In the genomic region with DNA sequence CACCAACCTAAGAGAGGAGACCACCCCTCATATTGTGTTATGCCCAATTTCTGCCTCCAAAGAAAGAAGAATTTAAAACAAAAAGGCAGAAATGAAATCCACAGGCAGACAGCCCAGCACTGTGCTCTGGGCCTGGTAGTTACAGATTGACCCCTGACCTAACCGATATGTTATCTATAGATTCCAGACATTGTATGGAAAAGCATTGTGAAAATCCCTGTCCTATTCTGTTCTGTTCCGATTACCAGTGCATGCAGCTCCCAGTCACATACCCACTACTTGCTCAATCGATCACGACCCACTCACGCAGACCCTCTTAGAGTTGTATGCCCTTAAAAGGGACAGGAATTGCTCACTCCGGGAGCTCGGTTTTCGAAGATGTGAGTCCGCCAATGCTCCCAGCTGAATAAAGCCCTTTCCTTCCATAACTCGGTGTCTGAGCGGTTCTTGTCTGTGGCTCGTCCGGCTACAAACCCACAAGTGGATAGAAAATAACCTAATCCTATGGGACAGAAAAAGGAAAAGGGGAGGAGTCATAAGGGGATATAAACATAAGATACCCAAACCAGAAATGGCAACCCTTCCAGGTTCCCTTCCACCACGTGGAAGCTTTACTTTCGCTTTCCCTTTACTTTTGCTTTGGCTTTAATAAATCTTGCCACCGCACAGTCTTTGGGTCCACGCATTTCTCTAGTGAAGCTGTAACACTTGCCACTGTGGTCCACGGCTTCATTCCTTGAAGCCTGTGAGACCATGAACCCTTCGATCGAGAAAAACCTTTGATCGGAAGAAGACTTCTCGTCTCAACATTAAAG, we compare ENCODE assay signal across 9 cellular contexts. TPM values are rescaled to one million over a fixed set of nuclear protein-coding genes. Genes with fewer than 3 reads are reported as not detected.
DNase-seq lines count a peak whose midpoint lies in the region; ATAC-seq lines count a peak whose summit lies in the region.
"Had no signal": no experiment of that assay in that cellular context is flagged by ENCODE, and none has a peak within 500 bp of the region (broad histone marks: within the 10 kb centered on the region; RNA-seq: fewer than 3 reads in every experiment).

No MANE protein-coding gene starts in this region.

- H3K9me3 Mint-ChIP-seq in memory B cell: no peaks in the 10 kb centered on the region

- H3K36me3 ChIP-seq in MG63 (no peaks in the 10 kb centered on the region), H7 (replicated peaks; ENCODE audit: control insufficient read depth, insufficient read depth, low read length) (no peaks in the 10 kb centered on the region)
- H3K36me3 ChIP-seq: pancreas had no signal

- no peaks in the 10 kb centered on the region for H3K9me3 ChIP-seq in MG63
- H3K9me3 ChIP-seq: pancreas had no signal

- H3K4me3 ChIP-seq in MG63 (peak overlapping the region; percentile 8), H7 (ENCODE audit: insufficient read depth, low read depth, low read length) (no peak overlapping the region)
- H3K4me3 ChIP-seq: pancreas had no signal

- DNase-seq in MG63: no peak
- no peak for DNase-seq in memory B cell (ENCODE audit: low spot score in 2 of 2)
- no peak for DNase-seq in H7
- no peak for DNase-seq in COLO829 (ENCODE audit: low spot score)
- no peak for DNase-seq in mesenteric fat pad (ENCODE audit: low spot score)
- no peak for DNase-seq in NCI-H345 treated with DMSO at 0.1 percent for 48 hours (lab: John Stamatoyannopoulos, UW; ENCODE audit: unreplicated experiment)

- peaks cover 4% of the 10 kb centered on the region; the same call in 1 of the 2 replicates for H3K27me3 ChIP-seq in MG63
- peaks cover 14% of the 10 kb centered on the region for H3K27me3 ChIP-seq in H7 (ENCODE audit: control insufficient read depth, insufficient read depth, low read length)
- H3K27me3 ChIP-seq: pancreas had no signal

- peak; percentile 1 for ATAC-seq in GM18858 (IDR thresholded peaks at IDR 0.05; ENCODE audit: unreplicated experiment)
- peak; percentile 6 for ATAC-seq in GM21515 (IDR thresholded peaks at IDR 0.05; ENCODE audit: unreplicated experiment)
- ATAC-seq in memory B cell (ENCODE audit: low read depth): no peak

- H3K27me3 Mint-ChIP-seq in memory B cell: no peaks in the 10 kb centered on the region

- no peaks in the 10 kb centered on the region for H3K36me3 Mint-ChIP-seq in memory B cell

- H3K4me3 Mint-ChIP-seq in memory B cell: peak overlapping the region; percentile 33

- peaks cover 32% of the 10 kb centered on the region for H3K4me1 Mint-ChIP-seq in memory B cell

- peak overlapping the region; percentile 91 for H3K27ac Mint-ChIP-seq in memory B cell

RNA-seq across cellular contexts. Expression of a gene that starts 1.7 kb away (rescaled TPM):
- 0.47 and 1.1 TPM in 2 replicates for total RNA-seq in MG63 (2014; rRNA removed; shearing (Covaris generic); ENCODE audit: low replicate concordance)
- total RNA-seq in H7 (2014; rRNA removed; shearing (Covaris generic)): 0.37 and 1.8 TPM in 2 replicates
- total RNA-seq in mesenteric fat pad: 0.39 TPM

RNA-seq across cellular contexts. Expression of a gene that starts 23.9 kb away (rescaled TPM):
- 1.7 and 15.3 TPM in 2 replicates for total RNA-seq in MG63 (2014; rRNA removed; shearing (Covaris generic); ENCODE audit: low replicate concordance)
- total RNA-seq in H7 (2014; rRNA removed; shearing (Covaris generic)): 38.5 and 41.6 TPM in 2 replicates
- total RNA-seq in mesenteric fat pad: 48.4 TPM

RNA-seq across cellular contexts. Expression of a gene that starts 40.7 kb away (rescaled TPM):
- 0.07 TPM in 1 of 2 replicates, not detected in the other for total RNA-seq in MG63 (2014; rRNA removed; shearing (Covaris generic); ENCODE audit: low replicate concordance)
- 0.59 TPM in 1 of 2 replicates, not detected in the other for total RNA-seq in H7 (2014; rRNA removed; shearing (Covaris generic))
- total RNA-seq in mesenteric fat pad: 1.5 TPM
